In the genomic region with DNA sequence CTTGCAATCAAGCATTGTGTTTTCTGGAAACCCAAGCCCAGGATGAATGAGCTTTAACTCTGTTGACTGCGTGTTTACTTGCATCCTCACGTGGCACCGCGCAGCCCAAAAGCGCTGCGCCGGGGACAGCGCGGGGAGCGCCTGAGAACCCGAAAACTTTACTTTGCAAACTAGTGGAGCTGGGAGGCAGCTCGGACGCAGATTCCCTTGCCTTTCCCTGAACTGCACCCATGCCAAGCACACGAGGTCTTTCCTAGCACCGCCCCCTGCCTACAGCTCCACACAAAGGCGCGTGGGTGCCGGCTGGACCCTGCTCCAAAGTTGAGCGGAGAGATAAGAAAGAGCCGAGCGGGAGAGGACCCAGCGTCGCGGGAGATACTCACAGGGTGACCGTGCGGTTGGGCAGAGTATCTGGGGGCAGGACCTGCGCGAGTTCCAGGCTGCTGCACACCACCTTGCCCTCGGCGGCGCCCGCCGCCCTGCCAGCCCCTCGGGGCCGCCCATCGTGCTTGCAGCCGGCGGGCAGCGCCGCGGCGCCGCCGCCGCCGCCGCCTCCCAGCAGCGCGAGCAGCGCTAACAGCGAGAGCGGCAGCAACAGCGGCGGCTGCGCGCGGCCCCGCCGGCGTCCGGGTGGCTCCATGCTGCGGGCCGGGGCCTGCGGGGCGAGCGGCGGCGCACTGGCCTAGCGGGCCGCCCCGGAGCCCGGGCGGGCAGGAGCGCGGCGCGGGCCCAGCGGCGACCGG, we compare ENCODE assay signal across 1 cellular context.
A peak's percentile ranks its signal among the peaks of the same experiment; 100 is the strongest.
TF ChIP-seq lines count a peak whose summit lies in the region.

No MANE protein-coding gene starts in this region.

TF ChIP-seq in WTC11, 78 proteins besides CTCF, POLR2A, EP300 and RAD21 (continued from another document and continues in another):
- TF ChIP-seq, protein P1, sequence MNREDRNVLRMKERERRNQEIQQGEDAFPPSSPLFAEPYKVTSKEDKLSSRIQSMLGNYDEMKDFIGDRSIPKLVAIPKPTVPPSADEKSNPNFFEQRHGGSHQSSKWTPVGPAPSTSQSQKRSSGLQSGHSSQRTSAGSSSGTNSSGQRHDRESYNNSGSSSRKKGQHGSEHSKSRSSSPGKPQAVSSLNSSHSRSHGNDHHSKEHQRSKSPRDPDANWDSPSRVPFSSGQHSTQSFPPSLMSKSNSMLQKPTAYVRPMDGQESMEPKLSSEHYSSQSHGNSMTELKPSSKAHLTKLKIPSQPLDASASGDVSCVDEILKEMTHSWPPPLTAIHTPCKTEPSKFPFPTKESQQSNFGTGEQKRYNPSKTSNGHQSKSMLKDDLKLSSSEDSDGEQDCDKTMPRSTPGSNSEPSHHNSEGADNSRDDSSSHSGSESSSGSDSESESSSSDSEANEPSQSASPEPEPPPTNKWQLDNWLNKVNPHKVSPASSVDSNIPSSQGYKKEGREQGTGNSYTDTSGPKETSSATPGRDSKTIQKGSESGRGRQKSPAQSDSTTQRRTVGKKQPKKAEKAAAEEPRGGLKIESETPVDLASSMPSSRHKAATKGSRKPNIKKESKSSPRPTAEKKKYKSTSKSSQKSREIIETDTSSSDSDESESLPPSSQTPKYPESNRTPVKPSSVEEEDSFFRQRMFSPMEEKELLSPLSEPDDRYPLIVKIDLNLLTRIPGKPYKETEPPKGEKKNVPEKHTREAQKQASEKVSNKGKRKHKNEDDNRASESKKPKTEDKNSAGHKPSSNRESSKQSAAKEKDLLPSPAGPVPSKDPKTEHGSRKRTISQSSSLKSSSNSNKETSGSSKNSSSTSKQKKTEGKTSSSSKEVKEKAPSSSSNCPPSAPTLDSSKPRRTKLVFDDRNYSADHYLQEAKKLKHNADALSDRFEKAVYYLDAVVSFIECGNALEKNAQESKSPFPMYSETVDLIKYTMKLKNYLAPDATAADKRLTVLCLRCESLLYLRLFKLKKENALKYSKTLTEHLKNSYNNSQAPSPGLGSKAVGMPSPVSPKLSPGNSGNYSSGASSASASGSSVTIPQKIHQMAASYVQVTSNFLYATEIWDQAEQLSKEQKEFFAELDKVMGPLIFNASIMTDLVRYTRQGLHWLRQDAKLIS (CRISPR knock-in tag; IDR thresholded peaks at IDR 0.05; ENCODE audit: borderline replicate concordance), result no peak
- no peak for TF ChIP-seq ZNF138 (CRISPR knock-in tag; conservative IDR thresholded peaks at IDR 0.05)
- TF ChIP-seq, protein P2, sequence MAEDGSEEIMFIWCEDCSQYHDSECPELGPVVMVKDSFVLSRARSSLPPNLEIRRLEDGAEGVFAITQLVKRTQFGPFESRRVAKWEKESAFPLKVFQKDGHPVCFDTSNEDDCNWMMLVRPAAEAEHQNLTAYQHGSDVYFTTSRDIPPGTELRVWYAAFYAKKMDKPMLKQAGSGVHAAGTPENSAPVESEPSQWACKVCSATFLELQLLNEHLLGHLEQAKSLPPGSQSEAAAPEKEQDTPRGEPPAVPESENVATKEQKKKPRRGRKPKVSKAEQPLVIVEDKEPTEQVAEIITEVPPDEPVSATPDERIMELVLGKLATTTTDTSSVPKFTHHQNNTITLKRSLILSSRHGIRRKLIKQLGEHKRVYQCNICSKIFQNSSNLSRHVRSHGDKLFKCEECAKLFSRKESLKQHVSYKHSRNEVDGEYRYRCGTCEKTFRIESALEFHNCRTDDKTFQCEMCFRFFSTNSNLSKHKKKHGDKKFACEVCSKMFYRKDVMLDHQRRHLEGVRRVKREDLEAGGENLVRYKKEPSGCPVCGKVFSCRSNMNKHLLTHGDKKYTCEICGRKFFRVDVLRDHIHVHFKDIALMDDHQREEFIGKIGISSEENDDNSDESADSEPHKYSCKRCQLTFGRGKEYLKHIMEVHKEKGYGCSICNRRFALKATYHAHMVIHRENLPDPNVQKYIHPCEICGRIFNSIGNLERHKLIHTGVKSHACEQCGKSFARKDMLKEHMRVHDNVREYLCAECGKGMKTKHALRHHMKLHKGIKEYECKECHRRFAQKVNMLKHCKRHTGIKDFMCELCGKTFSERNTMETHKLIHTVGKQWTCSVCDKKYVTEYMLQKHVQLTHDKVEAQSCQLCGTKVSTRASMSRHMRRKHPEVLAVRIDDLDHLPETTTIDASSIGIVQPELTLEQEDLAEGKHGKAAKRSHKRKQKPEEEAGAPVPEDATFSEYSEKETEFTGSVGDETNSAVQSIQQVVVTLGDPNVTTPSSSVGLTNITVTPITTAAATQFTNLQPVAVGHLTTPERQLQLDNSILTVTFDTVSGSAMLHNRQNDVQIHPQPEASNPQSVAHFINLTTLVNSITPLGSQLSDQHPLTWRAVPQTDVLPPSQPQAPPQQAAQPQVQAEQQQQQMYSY (CRISPR knock-in tag; IDR thresholded peaks at IDR 0.05), result no peak
- TF ChIP-seq ZNF416 (CRISPR knock-in tag; IDR thresholded peaks at IDR 0.05), result no peak
- TF ChIP-seq RELA (CRISPR knock-in tag; IDR thresholded peaks at IDR 0.05; ENCODE audit: borderline replicate concordance), result no peak
- TF ChIP-seq FOXK1 (CRISPR knock-in tag; IDR thresholded peaks at IDR 0.05), result peak; percentile 71; the same call in 1 of the 2 replicates
- no peak for TF ChIP-seq EMX1 (CRISPR knock-in tag; IDR thresholded peaks at IDR 0.05)
- no peak for TF ChIP-seq OVOL2 (CRISPR knock-in tag; IDR thresholded peaks at IDR 0.05; ENCODE audit: borderline replicate concordance)
- TF ChIP-seq, protein P3, sequence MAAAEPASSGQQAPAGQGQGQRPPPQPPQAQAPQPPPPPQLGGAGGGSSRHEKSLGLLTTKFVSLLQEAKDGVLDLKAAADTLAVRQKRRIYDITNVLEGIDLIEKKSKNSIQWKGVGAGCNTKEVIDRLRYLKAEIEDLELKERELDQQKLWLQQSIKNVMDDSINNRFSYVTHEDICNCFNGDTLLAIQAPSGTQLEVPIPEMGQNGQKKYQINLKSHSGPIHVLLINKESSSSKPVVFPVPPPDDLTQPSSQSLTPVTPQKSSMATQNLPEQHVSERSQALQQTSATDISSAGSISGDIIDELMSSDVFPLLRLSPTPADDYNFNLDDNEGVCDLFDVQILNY (CRISPR knock-in tag; IDR thresholded peaks at IDR 0.05), result 0 out of 2 replicates have a peak, but pooled peaks have one; percentile 23
- TF ChIP-seq, protein P4, sequence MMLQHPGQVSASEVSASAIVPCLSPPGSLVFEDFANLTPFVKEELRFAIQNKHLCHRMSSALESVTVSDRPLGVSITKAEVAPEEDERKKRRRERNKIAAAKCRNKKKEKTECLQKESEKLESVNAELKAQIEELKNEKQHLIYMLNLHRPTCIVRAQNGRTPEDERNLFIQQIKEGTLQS (CRISPR knock-in tag; conservative IDR thresholded peaks at IDR 0.05), result no peak
- no peak; the same call in 1 of the 2 replicates for TF ChIP-seq ZNF263 (CRISPR knock-in tag; IDR thresholded peaks at IDR 0.05; ENCODE audit: low read depth)
- no peak for TF ChIP-seq ESRRA (CRISPR knock-in tag; IDR thresholded peaks at IDR 0.05; ENCODE audit: borderline replicate concordance)
- no peak for TF ChIP-seq ZNF317 (CRISPR knock-in tag; IDR thresholded peaks at IDR 0.05; ENCODE audit: borderline replicate concordance, low read depth)
- TF ChIP-seq, protein P5, sequence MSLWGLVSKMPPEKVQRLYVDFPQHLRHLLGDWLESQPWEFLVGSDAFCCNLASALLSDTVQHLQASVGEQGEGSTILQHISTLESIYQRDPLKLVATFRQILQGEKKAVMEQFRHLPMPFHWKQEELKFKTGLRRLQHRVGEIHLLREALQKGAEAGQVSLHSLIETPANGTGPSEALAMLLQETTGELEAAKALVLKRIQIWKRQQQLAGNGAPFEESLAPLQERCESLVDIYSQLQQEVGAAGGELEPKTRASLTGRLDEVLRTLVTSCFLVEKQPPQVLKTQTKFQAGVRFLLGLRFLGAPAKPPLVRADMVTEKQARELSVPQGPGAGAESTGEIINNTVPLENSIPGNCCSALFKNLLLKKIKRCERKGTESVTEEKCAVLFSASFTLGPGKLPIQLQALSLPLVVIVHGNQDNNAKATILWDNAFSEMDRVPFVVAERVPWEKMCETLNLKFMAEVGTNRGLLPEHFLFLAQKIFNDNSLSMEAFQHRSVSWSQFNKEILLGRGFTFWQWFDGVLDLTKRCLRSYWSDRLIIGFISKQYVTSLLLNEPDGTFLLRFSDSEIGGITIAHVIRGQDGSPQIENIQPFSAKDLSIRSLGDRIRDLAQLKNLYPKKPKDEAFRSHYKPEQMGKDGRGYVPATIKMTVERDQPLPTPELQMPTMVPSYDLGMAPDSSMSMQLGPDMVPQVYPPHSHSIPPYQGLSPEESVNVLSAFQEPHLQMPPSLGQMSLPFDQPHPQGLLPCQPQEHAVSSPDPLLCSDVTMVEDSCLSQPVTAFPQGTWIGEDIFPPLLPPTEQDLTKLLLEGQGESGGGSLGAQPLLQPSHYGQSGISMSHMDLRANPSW (CRISPR knock-in tag; conservative IDR thresholded peaks at IDR 0.05; ENCODE audit: low read depth), result no peak
- TF ChIP-seq, protein P6, sequence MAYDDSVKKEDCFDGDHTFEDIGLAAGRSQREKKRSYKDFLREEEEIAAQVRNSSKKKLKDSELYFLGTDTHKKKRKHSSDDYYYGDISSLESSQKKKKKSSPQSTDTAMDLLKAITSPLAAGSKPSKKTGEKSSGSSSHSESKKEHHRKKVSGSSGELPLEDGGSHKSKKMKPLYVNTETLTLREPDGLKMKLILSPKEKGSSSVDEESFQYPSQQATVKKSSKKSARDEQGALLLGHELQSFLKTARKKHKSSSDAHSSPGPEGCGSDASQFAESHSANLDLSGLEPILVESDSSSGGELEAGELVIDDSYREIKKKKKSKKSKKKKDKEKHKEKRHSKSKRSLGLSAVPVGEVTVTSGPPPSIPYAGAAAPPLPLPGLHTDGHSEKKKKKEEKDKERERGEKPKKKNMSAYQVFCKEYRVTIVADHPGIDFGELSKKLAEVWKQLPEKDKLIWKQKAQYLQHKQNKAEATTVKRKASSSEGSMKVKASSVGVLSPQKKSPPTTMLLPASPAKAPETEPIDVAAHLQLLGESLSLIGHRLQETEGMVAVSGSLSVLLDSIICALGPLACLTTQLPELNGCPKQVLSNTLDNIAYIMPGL (CRISPR knock-in tag; IDR thresholded peaks at IDR 0.05), result no peak
- TF ChIP-seq, protein P7, sequence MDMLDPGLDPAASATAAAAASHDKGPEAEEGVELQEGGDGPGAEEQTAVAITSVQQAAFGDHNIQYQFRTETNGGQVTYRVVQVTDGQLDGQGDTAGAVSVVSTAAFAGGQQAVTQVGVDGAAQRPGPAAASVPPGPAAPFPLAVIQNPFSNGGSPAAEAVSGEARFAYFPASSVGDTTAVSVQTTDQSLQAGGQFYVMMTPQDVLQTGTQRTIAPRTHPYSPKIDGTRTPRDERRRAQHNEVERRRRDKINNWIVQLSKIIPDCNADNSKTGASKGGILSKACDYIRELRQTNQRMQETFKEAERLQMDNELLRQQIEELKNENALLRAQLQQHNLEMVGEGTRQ (CRISPR knock-in tag; IDR thresholded peaks at IDR 0.05), result no peak; the same call in 1 of the 2 replicates
- no peak for TF ChIP-seq GRHL2 (CRISPR knock-in tag; IDR thresholded peaks at IDR 0.05; ENCODE audit: insufficient replicate concordance, severe bottlenecking)
- TF ChIP-seq, protein P8, sequence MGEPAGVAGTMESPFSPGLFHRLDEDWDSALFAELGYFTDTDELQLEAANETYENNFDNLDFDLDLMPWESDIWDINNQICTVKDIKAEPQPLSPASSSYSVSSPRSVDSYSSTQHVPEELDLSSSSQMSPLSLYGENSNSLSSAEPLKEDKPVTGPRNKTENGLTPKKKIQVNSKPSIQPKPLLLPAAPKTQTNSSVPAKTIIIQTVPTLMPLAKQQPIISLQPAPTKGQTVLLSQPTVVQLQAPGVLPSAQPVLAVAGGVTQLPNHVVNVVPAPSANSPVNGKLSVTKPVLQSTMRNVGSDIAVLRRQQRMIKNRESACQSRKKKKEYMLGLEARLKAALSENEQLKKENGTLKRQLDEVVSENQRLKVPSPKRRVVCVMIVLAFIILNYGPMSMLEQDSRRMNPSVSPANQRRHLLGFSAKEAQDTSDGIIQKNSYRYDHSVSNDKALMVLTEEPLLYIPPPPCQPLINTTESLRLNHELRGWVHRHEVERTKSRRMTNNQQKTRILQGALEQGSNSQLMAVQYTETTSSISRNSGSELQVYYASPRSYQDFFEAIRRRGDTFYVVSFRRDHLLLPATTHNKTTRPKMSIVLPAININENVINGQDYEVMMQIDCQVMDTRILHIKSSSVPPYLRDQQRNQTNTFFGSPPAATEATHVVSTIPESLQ (CRISPR knock-in tag; IDR thresholded peaks at IDR 0.05), result no peak
- TF ChIP-seq, protein P9, sequence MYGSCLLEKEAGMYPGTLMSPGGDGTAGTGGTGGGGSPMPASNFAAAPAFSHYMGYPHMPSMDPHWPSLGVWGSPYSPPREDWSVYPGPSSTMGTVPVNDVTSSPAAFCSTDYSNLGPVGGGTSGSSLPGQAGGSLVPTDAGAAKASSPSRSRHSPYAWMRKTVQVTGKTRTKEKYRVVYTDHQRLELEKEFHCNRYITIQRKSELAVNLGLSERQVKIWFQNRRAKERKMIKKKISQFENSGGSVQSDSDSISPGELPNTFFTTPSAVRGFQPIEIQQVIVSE (CRISPR knock-in tag; IDR thresholded peaks at IDR 0.05; ENCODE audit: borderline replicate concordance), result no peak
- TF ChIP-seq SP1 (CRISPR knock-in tag; conservative IDR thresholded peaks at IDR 0.05), result no peak
- TF ChIP-seq, protein P10, sequence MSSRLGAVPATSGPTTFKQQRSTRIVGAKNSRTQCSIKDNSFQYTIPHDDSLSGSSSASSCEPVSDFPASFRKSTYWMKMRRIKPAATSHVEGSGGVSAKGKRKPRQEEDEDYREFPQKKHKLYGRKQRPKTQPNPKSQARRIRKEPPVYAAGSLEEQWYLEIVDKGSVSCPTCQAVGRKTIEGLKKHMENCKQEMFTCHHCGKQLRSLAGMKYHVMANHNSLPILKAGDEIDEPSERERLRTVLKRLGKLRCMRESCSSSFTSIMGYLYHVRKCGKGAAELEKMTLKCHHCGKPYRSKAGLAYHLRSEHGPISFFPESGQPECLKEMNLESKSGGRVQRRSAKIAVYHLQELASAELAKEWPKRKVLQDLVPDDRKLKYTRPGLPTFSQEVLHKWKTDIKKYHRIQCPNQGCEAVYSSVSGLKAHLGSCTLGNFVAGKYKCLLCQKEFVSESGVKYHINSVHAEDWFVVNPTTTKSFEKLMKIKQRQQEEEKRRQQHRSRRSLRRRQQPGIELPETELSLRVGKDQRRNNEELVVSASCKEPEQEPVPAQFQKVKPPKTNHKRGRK (CRISPR knock-in tag; IDR thresholded peaks at IDR 0.05; ENCODE audit: borderline replicate concordance), result no peak
- TF ChIP-seq, protein P11, sequence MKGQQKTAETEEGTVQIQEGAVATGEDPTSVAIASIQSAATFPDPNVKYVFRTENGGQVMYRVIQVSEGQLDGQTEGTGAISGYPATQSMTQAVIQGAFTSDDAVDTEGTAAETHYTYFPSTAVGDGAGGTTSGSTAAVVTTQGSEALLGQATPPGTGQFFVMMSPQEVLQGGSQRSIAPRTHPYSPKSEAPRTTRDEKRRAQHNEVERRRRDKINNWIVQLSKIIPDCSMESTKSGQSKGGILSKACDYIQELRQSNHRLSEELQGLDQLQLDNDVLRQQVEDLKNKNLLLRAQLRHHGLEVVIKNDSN (CRISPR knock-in tag; IDR thresholded peaks at IDR 0.05), result peak; percentile 54; the same call in 1 of the 2 replicates
- TF ChIP-seq, protein P12, sequence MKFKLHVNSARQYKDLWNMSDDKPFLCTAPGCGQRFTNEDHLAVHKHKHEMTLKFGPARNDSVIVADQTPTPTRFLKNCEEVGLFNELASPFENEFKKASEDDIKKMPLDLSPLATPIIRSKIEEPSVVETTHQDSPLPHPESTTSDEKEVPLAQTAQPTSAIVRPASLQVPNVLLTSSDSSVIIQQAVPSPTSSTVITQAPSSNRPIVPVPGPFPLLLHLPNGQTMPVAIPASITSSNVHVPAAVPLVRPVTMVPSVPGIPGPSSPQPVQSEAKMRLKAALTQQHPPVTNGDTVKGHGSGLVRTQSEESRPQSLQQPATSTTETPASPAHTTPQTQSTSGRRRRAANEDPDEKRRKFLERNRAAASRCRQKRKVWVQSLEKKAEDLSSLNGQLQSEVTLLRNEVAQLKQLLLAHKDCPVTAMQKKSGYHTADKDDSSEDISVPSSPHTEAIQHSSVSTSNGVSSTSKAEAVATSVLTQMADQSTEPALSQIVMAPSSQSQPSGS (CRISPR knock-in tag; IDR thresholded peaks at IDR 0.05; ENCODE audit: borderline replicate concordance, low read depth), result no peak
- no peak for TF ChIP-seq CBFB (CRISPR knock-in tag; IDR thresholded peaks at IDR 0.05; ENCODE audit: low read depth)
- no peak for TF ChIP-seq HMGA2 (CRISPR knock-in tag; IDR thresholded peaks at IDR 0.05)
